15 cellular contexts compared by ENCODE assay signal in genomic region chr2:225114924-225115323, GRCh38.
DNase-seq lines count a peak whose midpoint lies in the region; ATAC-seq and TF ChIP-seq lines count a peak whose summit lies in the region.
"Had no signal": no experiment of that assay in that cellular context is flagged by ENCODE, and none has a peak within 500 bp of the region (broad histone marks: within the 10 kb centered on the region; RNA-seq: fewer than 3 reads in every experiment).

No MANE protein-coding gene starts in this region.

- intact Hi-C loops in ovary (cut with DNase I), result no loop called here

- no peaks in the 10 kb centered on the region for H4K20me1 ChIP-seq in SK-N-SH (ENCODE audit: insufficient read depth)
- H4K20me1 ChIP-seq: BLaER1 had no signal

- no peak for TF ChIP-seq CTCF in SK-N-SH (IDR thresholded peaks at IDR 0.05)
- no peak for TF ChIP-seq CTCF in ovary (IDR thresholded peaks at IDR 0.05)
- no peak for TF ChIP-seq CTCF in GM20000 (IDR thresholded peaks at IDR 0.05; ENCODE audit: extremely low read depth, missing control alignments)

- CTCF ChIA-PET in SK-N-SH (lab: Yijun Ruan, JAX), result interaction anchor here (0.9 to 2.5 kb wide), 3 partner anchors 9 to 546 kb away, joined by 3 to 11 read pairs (median 4); no protein-coding TSS in a partner anchor

- H3K36me3 ChIP-seq in SK-N-SH (replicated peaks in 1 of 2; ENCODE audit: control insufficient read depth in 1 of 2, insufficient read depth in 2 of 2, low read length in 1 of 2) (no peaks in the 10 kb centered on the region), ovary (no peaks in the 10 kb centered on the region)
- H3K36me3 ChIP-seq: BLaER1 had no signal

- no peak for TF ChIP-seq RAD21 in SK-N-SH (IDR thresholded peaks at IDR 0.05; ENCODE audit: low read length)

- POLR2A ChIA-PET in SK-N-SH (lab: Yijun Ruan, JAX), result no interaction called here

- no peak overlapping the region for H3K4me2 ChIP-seq in SK-N-SH
- H3K4me2 ChIP-seq: BLaER1 had no signal

- H3K9me2 ChIP-seq in SK-N-SH, result no peaks in the 10 kb centered on the region

- H3F3A ChIP-seq in SK-N-SH (replicated peaks; ENCODE audit: insufficient read depth), result peaks cover 9% of the 10 kb centered on the region

- DNase-seq in SK-N-SH, result no peak
- no peak for DNase-seq in ovary
- DNase-seq in HK-2 (ENCODE audit: unreplicated experiment), result no peak
- no peak for DNase-seq in GM20000 (ENCODE audit: low spot score)
- DNase-seq in central memory CD4-positive, alpha-beta T cell, result no peak
- DNase-seq: 8988T; CD4-positive, alpha-beta memory T cell; DMS153; DMS79; GDM1; H9 had no signal

- no peak for TF ChIP-seq EP300 in SK-N-SH (IDR thresholded peaks at IDR 0.05; ENCODE audit: borderline replicate concordance in 1 of 2, low read depth in 1 of 2, low read length in 1 of 2)
- TF ChIP-seq EP300 in ovary (IDR thresholded peaks at IDR 0.05), result no peak

- H3K79me2 ChIP-seq in SK-N-SH (ENCODE audit: insufficient read depth), result no peaks in the 10 kb centered on the region

- H3K27ac ChIP-seq in SK-N-SH (ENCODE audit: low read depth in 2 of 2, low read length in 1 of 2), result no peak overlapping the region
- H3K27ac ChIP-seq in angular gyrus (ENCODE audit: low read depth, low read length), result peak overlapping the region; percentile 67
- H3K27ac ChIP-seq in layer of hippocampus (ENCODE audit: low read depth, low read length), result peak overlapping the region; percentile 83
- H3K27ac ChIP-seq in ovary, result no peak overlapping the region
- H3K27ac ChIP-seq: BLaER1 had no signal

- no peak overlapping the region for H3K9ac ChIP-seq in SK-N-SH
- H3K9ac ChIP-seq: BLaER1 had no signal

- no peak overlapping the region for H2AFZ ChIP-seq in SK-N-SH (ENCODE audit: low read depth)

- no peaks in the 10 kb centered on the region for H3K27me3 ChIP-seq in SK-N-SH (ENCODE audit: insufficient read depth)
- H3K27me3 ChIP-seq in layer of hippocampus (ENCODE audit: control insufficient read depth, insufficient read depth, low read length), result no peaks in the 10 kb centered on the region
- H3K27me3 ChIP-seq in ovary, result no peaks in the 10 kb centered on the region
- H3K27me3 ChIP-seq: BLaER1 had no signal

- ATAC-seq in SK-N-SH treated with all-trans-retinoic acid at 6 μM for 48 hours, result no peak

- H3K4me1 ChIP-seq in SK-N-SH (ENCODE audit: control insufficient read depth in 1 of 2, insufficient read depth in 2 of 2, low read depth in 1 of 2, low read length in 1 of 2) (peaks cover 4 to 5% of the 10 kb centered on the region in 2 experiments; a peak in 3 of 4 replicates), ovary (ENCODE audit: insufficient read depth) (no peaks in the 10 kb centered on the region)

- TF ChIP-seq POLR2A in ovary (IDR thresholded peaks at IDR 0.05), result no peak

- H3K4me3 ChIP-seq in SK-N-SH (ENCODE audit: low read depth in 2 of 2, low read length in 1 of 2) (no peak overlapping the region), ovary (no peak overlapping the region)
- H3K4me3 ChIP-seq: BLaER1 had no signal

- H3K9me3 ChIP-seq in SK-N-SH (no peaks in the 10 kb centered on the region), ovary (no peaks in the 10 kb centered on the region)
- H3K9me3 ChIP-seq: BLaER1 had no signal

- 68% methylated on average over 1 of the region's 1 CpG for WGBS in SK-N-SH (ENCODE audit: low lambda C conversion rate)
- WGBS in ovary, 3 donors, result 88 to 92% (median 92%) methylated on average over 1 of the region's 1 CpG

TF ChIP-seq in SK-N-SH treated with all-trans-retinoic acid at 6 μM for 48 hours, 23 proteins besides CTCF, POLR2A, EP300 and RAD21:
- TF ChIP-seq ZC3H10 (CRISPR knock-in tag; IDR thresholded peaks at IDR 0.05) (no peak), ISL1 (CRISPR knock-in tag; IDR thresholded peaks at IDR 0.05) (peak; percentile 60), TCF4 (CRISPR knock-in tag; IDR thresholded peaks at IDR 0.05; ENCODE audit: borderline replicate concordance) (peak; percentile 59; the same call in 1 of the 2 replicates), GLIS3 (CRISPR knock-in tag; IDR thresholded peaks at IDR 0.05) (no peak), ZNF70 (CRISPR knock-in tag; IDR thresholded peaks at IDR 0.05) (no peak), ESRRG (CRISPR knock-in tag; IDR thresholded peaks at IDR 0.05) (no peak), TSHZ2 (CRISPR knock-in tag; IDR thresholded peaks at IDR 0.05) (no peak)

TF ChIP-seq in SK-N-SH, 30 proteins besides CTCF, POLR2A, EP300 and RAD21:
- TF ChIP-seq ZBTB33 (IDR thresholded peaks at IDR 0.05; ENCODE audit: borderline replicate concordance, low read depth) (no peak), TCF12 (IDR thresholded peaks at IDR 0.05) (no peak), FOXM1 (IDR thresholded peaks at IDR 0.05; ENCODE audit: low read depth) (no peak), YY1 (IDR thresholded peaks at IDR 0.05; ENCODE audit: low read depth) (no peak), TAF1 (IDR thresholded peaks at IDR 0.05; ENCODE audit: borderline replicate concordance, low read depth, low read length) (no peak), EZH2phosphoT487 (IDR thresholded peaks at IDR 0.05; ENCODE audit: borderline replicate concordance, low read depth) (no peak), NRF1 (IDR thresholded peaks at IDR 0.05; ENCODE audit: low read depth, low read length) (no peak), NFIC (IDR thresholded peaks at IDR 0.05; ENCODE audit: borderline replicate concordance) (no peak), RCOR1 (IDR thresholded peaks at IDR 0.05; ENCODE audit: low read length) (no peak), CHD2 (IDR thresholded peaks at IDR 0.05; ENCODE audit: low read length, partially characterized antibody) (no peak), JUND (IDR thresholded peaks at IDR 0.05) (no peak), GATA2 (CRISPR knock-in tag; IDR thresholded peaks at IDR 0.05) (no peak), SIN3A (IDR thresholded peaks at IDR 0.05; ENCODE audit: borderline replicate concordance, low read depth, low read length) (no peak), MAX (IDR thresholded peaks at IDR 0.05; ENCODE audit: low read depth) (no peak), FOXJ3 (CRISPR knock-in tag; IDR thresholded peaks at IDR 0.05) (no peak), POLR2AphosphoS5 (IDR thresholded peaks at IDR 0.05; ENCODE audit: low read depth, low read length) (no peak), RFX5 (IDR thresholded peaks at IDR 0.05; ENCODE audit: low read length) (no peak), RXRA (IDR thresholded peaks at IDR 0.05; ENCODE audit: borderline replicate concordance, low read depth) (no peak), ELF1 (IDR thresholded peaks at IDR 0.05) (no peak), GABPA (IDR thresholded peaks at IDR 0.05; ENCODE audit: low read depth) (no peak)

Comparison
In these comparisons a context has a peak if more than half of its experiments do, and no peak if none do; other contexts are left out.
1. H3K27ac ChIP-seq: peak in angular gyrus (single experiment) and layer of hippocampus (single experiment); none in SK-N-SH (0 of 2) and ovary (0 of 2).